22 cellular contexts compared by ENCODE assay signal in genomic region chr4:113616443-113616842, GRCh38.
DNase-seq lines count a peak whose midpoint lies in the region; ATAC-seq and TF ChIP-seq lines count a peak whose summit lies in the region.
"Had no signal": no experiment of that assay in that cellular context is flagged by ENCODE, and none has a peak within 500 bp of the region (broad histone marks: within the 10 kb centered on the region; RNA-seq: fewer than 3 reads in every experiment).

No MANE protein-coding gene starts in this region.

- no peaks in the 10 kb centered on the region for H3K27me3 ChIP-seq in CD4-positive, alpha-beta T cell (ENCODE audit: control insufficient read depth, insufficient read depth, low read length)
- no peaks in the 10 kb centered on the region for H3K27me3 ChIP-seq in Karpas-422 (ENCODE audit: low read length)
- H3K27me3 ChIP-seq in parathyroid adenoma (ENCODE audit: control insufficient read depth, insufficient read depth, low read length), result no peaks in the 10 kb centered on the region
- H3K27me3 ChIP-seq: esophagus muscularis mucosa had no signal

- H3K4me2 ChIP-seq in Karpas-422 (ENCODE audit: low read depth, low read length, poor library complexity, severe bottlenecking) (peak overlapping the region; percentile 62), parathyroid adenoma (ENCODE audit: low read length) (peak overlapping the region; percentile 24)

- H2AFZ ChIP-seq in Karpas-422 (ENCODE audit: low read length) (no peak overlapping the region), parathyroid adenoma (no peak overlapping the region)

- CTCF ChIA-PET in CD4-positive, alpha-beta T cell (lab: Charles Lee), result no interaction called here

- POLR2A ChIA-PET in CD4-positive, alpha-beta T cell (lab: Charles Lee), result no interaction called here

- H3K27ac Mint-ChIP-seq in CD4-positive, alpha-beta T cell, result no peak overlapping the region
- H3K27ac Mint-ChIP-seq: activated CD4-positive, alpha-beta memory T cell treated with anti-CD3 and anti-CD28 coated beads for 36 hours; activated naive CD8-positive, alpha-beta T cell treated with anti-CD3 and anti-CD28 coated beads for 36 hours had no signal

- no peaks in the 10 kb centered on the region for H3K36me3 Mint-ChIP-seq in CD4-positive, alpha-beta T cell (ENCODE audit: low read depth)
- H3K36me3 Mint-ChIP-seq: brain had no signal

- DNase-seq in CD4-positive, alpha-beta T cell, result no peak
- peak; percentile 58 for DNase-seq in Karpas-422
- peak; percentile 67 for DNase-seq in choroid plexus epithelial cell (ENCODE audit: low read depth)
- no peak for DNase-seq in HuH-7 (ENCODE audit: low spot score)
- DNase-seq in COR-L47 (lab: John Stamatoyannopoulos, UW), result no peak
- no peak for DNase-seq in activated CD4-positive, alpha-beta T cell treated with anti-CD3 and anti-CD28 coated beads, Interleukin-2, amount 50 U/mL, for 4 hours
- DNase-seq: activated CD4-positive, alpha-beta memory T cell treated with anti-CD3 and anti-CD28 coated beads for 36 hours; activated naive CD8-positive, alpha-beta T cell treated with anti-CD3 and anti-CD28 coated beads for 36 hours; activated T-cell treated with anti-CD3 and anti-CD28 coated beads, Interleukin-2, amount 50 U/mL, for 4 hours; DMS79 treated with DMSO at 0.1 percent for 48 hours; head of caudate nucleus; NCI-H1436; NCI-H2171 treated with DMSO at 0.1 percent for 48 hours; NCI-H774; nucleus accumbens; RPMI8226; stimulated activated CD4-positive, alpha-beta T cell treated with anti-CD3 and anti-CD28 coated beads, Interleukin-4, amount 100 ng/mL, for 4 hours had no signal

- H3K4me3 ChIP-seq in Karpas-422 (ENCODE audit: low read length), result peak overlapping the region; percentile 3; the same call in 1 of the 2 replicates
- no peak overlapping the region for H3K4me3 ChIP-seq in choroid plexus epithelial cell (ENCODE audit: low read depth, low read length)
- H3K4me3 ChIP-seq in parathyroid adenoma (ENCODE audit: low read depth, low read length), result no peak overlapping the region
- H3K4me3 ChIP-seq: esophagus muscularis mucosa, HAP-1, thoracic aorta had no signal

- H3K9ac ChIP-seq in Karpas-422 (ENCODE audit: low read length) (no peak overlapping the region), parathyroid adenoma (no peak overlapping the region)

- H4K20me1 ChIP-seq in Karpas-422 (ENCODE audit: insufficient read depth, low read depth, low read length), result no peaks in the 10 kb centered on the region

- H3K4me1 ChIP-seq in Karpas-422 (ENCODE audit: low read length) (peaks cover 97% of the 10 kb centered on the region), parathyroid adenoma (no peaks in the 10 kb centered on the region)
- H3K4me1 ChIP-seq: HAP-1 had no signal

- H3K9me3 ChIP-seq in CD4-positive, alpha-beta T cell (ENCODE audit: control insufficient read depth, low read length), result no peaks in the 10 kb centered on the region
- H3K9me3 ChIP-seq in Karpas-422 (ENCODE audit: low read length), result no peaks in the 10 kb centered on the region
- no peaks in the 10 kb centered on the region for H3K9me3 ChIP-seq in parathyroid adenoma (ENCODE audit: control insufficient read depth, low read length)
- H3K9me3 ChIP-seq: esophagus muscularis mucosa, HAP-1, thoracic aorta had no signal

- H3K27me3 Mint-ChIP-seq in CD4-positive, alpha-beta T cell, result no peaks in the 10 kb centered on the region
- H3K27me3 Mint-ChIP-seq: activated CD4-positive, alpha-beta memory T cell treated with anti-CD3 and anti-CD28 coated beads for 36 hours; activated naive CD8-positive, alpha-beta T cell treated with anti-CD3 and anti-CD28 coated beads for 36 hours; brain had no signal

- peak; percentile 86 for ATAC-seq in CD4-positive, alpha-beta T cell (ENCODE audit: poor library complexity)
- ATAC-seq: activated T-cell treated with anti-CD3 and anti-CD28 coated beads, Interleukin-2, amount 50 U/mL, for 4 hours had no signal

- H3K36me3 ChIP-seq in Karpas-422 (ENCODE audit: insufficient read depth, low read length) (peaks cover 18% of the 10 kb centered on the region), parathyroid adenoma (ENCODE audit: control insufficient read depth, insufficient read depth, low read length) (no peaks in the 10 kb centered on the region)
- H3K36me3 ChIP-seq: esophagus muscularis mucosa, HAP-1, thoracic aorta had no signal

- intact Hi-C loops in CD4-positive, alpha-beta T cell (cut with DNase I, micrococcal nuclease), result no loop called here

- H3K9me3 Mint-ChIP-seq in CD4-positive, alpha-beta T cell, result no peaks in the 10 kb centered on the region
- H3K9me3 Mint-ChIP-seq: activated CD4-positive, alpha-beta memory T cell treated with anti-CD3 and anti-CD28 coated beads for 36 hours; activated naive CD8-positive, alpha-beta T cell treated with anti-CD3 and anti-CD28 coated beads for 36 hours; activated T-cell treated with anti-CD3 and anti-CD28 coated beads, Interleukin-2, amount 50 U/mL, for 4 hours; brain had no signal

- H3K4me1 Mint-ChIP-seq in CD4-positive, alpha-beta T cell (ENCODE audit: low read depth), result peaks cover 28% of the 10 kb centered on the region

- H3K27ac ChIP-seq in CD4-positive, alpha-beta T cell (ENCODE audit: low read depth, low read length), result no peak overlapping the region
- H3K27ac ChIP-seq in Karpas-422 (ENCODE audit: low read length) (peak overlapping the region; percentile 91), parathyroid adenoma (peak overlapping the region; percentile 44)
- H3K27ac ChIP-seq: esophagus muscularis mucosa, thoracic aorta had no signal

- H3K9me2 ChIP-seq in Karpas-422 (replicated peaks; ENCODE audit: insufficient read depth, low read length), result no peaks in the 10 kb centered on the region

- peaks cover 95% of the 10 kb centered on the region for H3K79me2 ChIP-seq in Karpas-422 (ENCODE audit: low read length)
- H3K79me2 ChIP-seq in parathyroid adenoma, result no peaks in the 10 kb centered on the region

- H3K4me3 Mint-ChIP-seq in CD4-positive, alpha-beta T cell, result no peak overlapping the region
- H3K4me3 Mint-ChIP-seq: activated CD4-positive, alpha-beta memory T cell treated with anti-CD3 and anti-CD28 coated beads for 36 hours; activated naive CD8-positive, alpha-beta T cell treated with anti-CD3 and anti-CD28 coated beads for 36 hours; activated T-cell treated with anti-CD3 and anti-CD28 coated beads, Interleukin-2, amount 50 U/mL, for 4 hours; brain had no signal

- TF ChIP-seq CTCF in CD4-positive, alpha-beta T cell (IDR thresholded peaks at IDR 0.05), result no peak
- TF ChIP-seq CTCF in choroid plexus epithelial cell (conservative IDR thresholded peaks at IDR 0.05; ENCODE audit: low read depth, low read length), result no peak
- no peak for TF ChIP-seq CTCF in parathyroid adenoma (IDR thresholded peaks at IDR 0.05)

Comparison
In these comparisons a context has a peak if more than half of its experiments do, and no peak if none do; other contexts are left out.
1. DNase-seq: peak in Karpas-422 (single experiment) and choroid plexus epithelial cell (single experiment); none in CD4-positive, alpha-beta T cell (0 of 10), HuH-7 (single experiment), COR-L47 (single experiment) and activated CD4-positive, alpha-beta T cell treated with anti-CD3 and anti-CD28 coated beads, Interleukin-2, amount 50 U/mL, for 4 hours (0 of 2).